ENCODE assay signal across 15 cellular contexts in the genomic region with DNA sequence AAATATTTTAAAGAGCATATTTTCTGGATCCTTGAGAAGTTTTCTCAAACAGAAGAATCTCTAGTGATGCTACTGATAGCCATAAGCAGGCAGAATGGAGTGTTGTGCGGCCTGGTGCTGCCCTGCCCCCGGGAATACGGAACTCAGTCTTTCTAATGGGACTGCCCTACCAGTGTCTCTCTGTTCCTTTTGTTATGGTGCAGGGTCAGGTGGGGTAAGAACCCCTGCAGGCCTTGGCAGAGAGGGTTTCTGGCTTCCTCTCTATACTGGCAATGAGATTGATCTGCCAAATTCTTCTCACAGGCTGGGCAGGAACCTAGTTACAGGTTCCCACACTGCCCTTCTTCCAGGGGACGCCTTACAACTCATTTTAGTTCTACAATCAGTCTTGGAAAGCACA. TPM values are rescaled to one million over a fixed set of nuclear protein-coding genes. Genes with fewer than 3 reads are reported as not detected.
DNase-seq lines count a peak whose midpoint lies in the region; ATAC-seq and TF ChIP-seq lines count a peak whose summit lies in the region.
"Had no signal": no experiment of that assay in that cellular context is flagged by ENCODE, and none has a peak within 500 bp of the region (broad histone marks: within the 10 kb centered on the region; RNA-seq: fewer than 3 reads in every experiment).

No MANE protein-coding gene starts in this region.

- H3K4me3 ChIP-seq in H7 (ENCODE audit: insufficient read depth, low read depth, low read length) (no peak overlapping the region), Caco-2 (ENCODE audit: low read depth, low read length) (no peak overlapping the region)
- H3K4me3 ChIP-seq: GM12878 had no signal

- H3K36me3 Mint-ChIP-seq in Caco-2 (ENCODE audit: insufficient read depth, unreplicated experiment), result no peaks in the 10 kb centered on the region
- H3K36me3 Mint-ChIP-seq: CD14-positive monocyte; CD8-positive, alpha-beta memory T cell had no signal

- H3K4me3 Mint-ChIP-seq in Caco-2 (ENCODE audit: unreplicated experiment), result no peak overlapping the region
- H3K4me3 Mint-ChIP-seq: CD14-positive monocyte; CD8-positive, alpha-beta memory T cell had no signal

- peaks cover 5% of the 10 kb centered on the region for H3K27me3 Mint-ChIP-seq in Caco-2 (ENCODE audit: insufficient read depth, unreplicated experiment)

- DNase-seq in C1 segment of cervical spinal cord (lab: John Stamatoyannopoulos, UW) (peak in 9 of 14 donors; percentile 1 to 37 (median 18)), H7 (peak; percentile 15), medulla oblongata (ENCODE audit: extremely low spot score) (peak; percentile 66), putamen (ENCODE audit: low spot score) (peak; percentile 8), GF-D8 (lab: John Stamatoyannopoulos, UW) (no peak), Caco-2 (no peak)
- DNase-seq: BE2C; CD8-positive, alpha-beta memory T cell; DMS53; KBM-7 had no signal

- H3K27me3 ChIP-seq in H7 (ENCODE audit: control insufficient read depth, insufficient read depth, low read length), result no peaks in the 10 kb centered on the region
- H3K27me3 ChIP-seq in Caco-2 (replicated peaks; ENCODE audit: control insufficient read depth, insufficient read depth, low read length), result no peaks in the 10 kb centered on the region
- H3K27me3 ChIP-seq: BE2C had no signal

- no peaks in the 10 kb centered on the region for H3K9me3 Mint-ChIP-seq in Caco-2 (ENCODE audit: unreplicated experiment)
- H3K9me3 Mint-ChIP-seq: CD8-positive, alpha-beta memory T cell had no signal

- H3K36me3 ChIP-seq in H7 (replicated peaks; ENCODE audit: control insufficient read depth, insufficient read depth, low read length), result no peaks in the 10 kb centered on the region
- H3K36me3 ChIP-seq in Caco-2 (ENCODE audit: control insufficient read depth, insufficient read depth, low read length), result no peaks in the 10 kb centered on the region
- H3K36me3 ChIP-seq: BE2C had no signal

- CTCF ChIA-PET in Caco-2 (lab: Charles Lee), result no interaction called here

- H3K4me1 Mint-ChIP-seq in Caco-2 (ENCODE audit: low read depth, unreplicated experiment), result no peaks in the 10 kb centered on the region
- H3K4me1 Mint-ChIP-seq: CD14-positive monocyte; CD8-positive, alpha-beta memory T cell had no signal

- no peaks in the 10 kb centered on the region for H3K4me1 ChIP-seq in Caco-2

- no peaks in the 10 kb centered on the region for H3K9me3 ChIP-seq in Caco-2
- H3K9me3 ChIP-seq: BE2C had no signal

- no TSS peak for BruUV-seq in Caco-2 (replicated peaks; lab: Mats Ljungman, UMichigan)

- H3K27ac Mint-ChIP-seq in Caco-2 (ENCODE audit: unreplicated experiment), result no peak overlapping the region
- H3K27ac Mint-ChIP-seq: CD14-positive monocyte had no signal

- no peak for ATAC-seq in GM21529 (IDR thresholded peaks at IDR 0.05; ENCODE audit: unreplicated experiment)
- ATAC-seq: GM12878, HCT116 had no signal

- TF ChIP-seq CTCF in Caco-2 (IDR thresholded peaks at IDR 0.05; ENCODE audit: insufficient read depth in 1 of 2, low read depth in 1 of 2, low read length in 1 of 2, severe bottlenecking in 1 of 2, unreplicated experiment in 1 of 2), result no peak

- intact Hi-C loops in Caco-2 (cut with micrococcal nuclease; ENCODE audit: unreplicated experiment), result no loop called here

- POLR2A ChIA-PET in Caco-2 (lab: Charles Lee), result no interaction called here

RNA-seq across cellular contexts. Expression of gene IL5, which starts 2.6 kb away (rescaled TPM):
- total RNA-seq in H7 (2014; rRNA removed; shearing (Covaris generic)), result not detected in 2 replicates
- not detected in 2 replicates for total RNA-seq in Caco-2 (2022)
- total RNA-seq: GM12878, H4 had no signal

RNA-seq across cellular contexts. Expression of gene RAD50, which starts 16.0 kb away (rescaled TPM):
- 11.4 and 19.5 TPM in 2 replicates for total RNA-seq in H7 (2014; rRNA removed; shearing (Covaris generic))
- 53.2 and 58.2 TPM in 2 replicates for total RNA-seq in Caco-2 (2022)

RNA-seq across cellular contexts. Expression of gene IRF1, which starts 50.2 kb away (rescaled TPM):
- total RNA-seq in H7 (2014; rRNA removed; shearing (Covaris generic)), result 4.5 and 6.5 TPM in 2 replicates
- 16.0 and 16.8 TPM in 2 replicates for total RNA-seq in Caco-2 (2022)

Comparison
In these comparisons a context has a peak if more than half of its experiments do, and no peak if none do; other contexts are left out.
1. DNase-seq: peak in C1 segment of cervical spinal cord (9 of 14), H7 (single experiment), medulla oblongata (single experiment) and putamen (single experiment); none in GF-D8 (single experiment) and Caco-2 (0 of 2).